In genomic region chr17:69434164-69434579, GRCh38 we compare ENCODE assay signal across 1 cellular context.
TF ChIP-seq lines count a peak whose summit lies in the region.

No MANE protein-coding gene starts in this region.

TF ChIP-seq in H1, 55 proteins besides CTCF, POLR2A, EP300 and RAD21:
- TF ChIP-seq RFX5 (IDR thresholded peaks at IDR 0.05; ENCODE audit: borderline replicate concordance, low read depth, low read length) (no peak), NRF1 (IDR thresholded peaks at IDR 0.05; ENCODE audit: low read depth, low read length) (no peak), GTF2F1 (IDR thresholded peaks at IDR 0.05; ENCODE audit: borderline replicate concordance, low read depth, low read length) (no peak), TCF12 (IDR thresholded peaks at IDR 0.05; ENCODE audit: low read depth, low read length) (no peak), SIN3A (conservative IDR thresholded peaks at IDR 0.05 in 1 of 2, IDR thresholded peaks at IDR 0.05 in 1 of 2; ENCODE audit: low read depth in 1 of 2, low read length in 2 of 2) (no peak), CREB1 (IDR thresholded peaks at IDR 0.05) (no peak), ZNF274 (IDR thresholded peaks at IDR 0.05; ENCODE audit: borderline replicate concordance, extremely low read depth, low read length) (no peak), BRCA1 (IDR thresholded peaks at IDR 0.05; ENCODE audit: low read depth, low read length) (no peak), TAF7 (optimal IDR thresholded peaks at IDR 0.05; ENCODE audit: borderline replicate concordance, low read depth, low read length) (no peak), ATF3 (IDR thresholded peaks at IDR 0.05; ENCODE audit: insufficient read depth, low read depth, low read length) (no peak)
